ENCODE assay signal across 9 cellular contexts in the genomic region with DNA sequence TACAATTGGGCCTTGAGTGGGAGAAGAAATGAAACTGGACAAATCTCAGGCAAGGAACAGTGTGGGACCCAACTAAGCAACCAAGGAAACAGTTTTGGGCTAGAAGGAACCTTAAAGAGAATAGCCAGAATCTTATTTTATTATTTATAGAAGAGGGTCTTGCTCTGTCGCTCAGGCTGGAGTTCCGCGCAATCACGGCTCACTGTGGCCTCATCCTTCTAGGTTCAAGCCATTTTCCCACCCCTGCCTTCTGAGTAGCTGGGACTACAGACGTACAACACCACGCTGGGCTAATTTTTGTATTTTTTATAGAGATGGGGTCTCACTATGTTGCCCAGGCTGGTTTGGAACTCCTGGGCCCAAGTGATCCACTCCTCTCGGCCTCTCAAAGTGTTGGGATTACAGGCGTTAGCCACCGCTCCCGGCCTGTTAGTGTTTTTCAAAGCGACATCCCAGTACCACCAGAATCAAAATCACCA. TPM values are rescaled to one million over a fixed set of nuclear protein-coding genes. Genes with fewer than 3 reads are reported as not detected.
A peak's percentile ranks its signal among the peaks of the same experiment; 100 is the strongest.
DNase-seq lines count a peak whose midpoint lies in the region; ATAC-seq, FAIRE-seq and TF ChIP-seq lines count a peak whose summit lies in the region.
"Had no signal": no experiment of that assay in that cellular context is flagged by ENCODE, and none has a peak within 500 bp of the region (broad histone marks: within the 10 kb centered on the region; RNA-seq: fewer than 3 reads in every experiment).

No MANE protein-coding gene starts in this region.

- H3K27me3 Mint-ChIP-seq in astrocyte (ENCODE audit: low read depth, unreplicated experiment) = no peaks in the 10 kb centered on the region

- peak overlapping the region; percentile 95 for H3K4me2 ChIP-seq in astrocyte (ENCODE audit: low read length)

- H3K27ac ChIP-seq in cardiac muscle cell = no peak overlapping the region
- H3K27ac ChIP-seq in astrocyte (ENCODE audit: low read depth, low read length) = no peak overlapping the region
- H3K27ac ChIP-seq in uterus = peak overlapping the region; percentile 77 to 83

- no peaks in the 10 kb centered on the region for H3K27me3 ChIP-seq in cardiac muscle cell
- no peaks in the 10 kb centered on the region for H3K27me3 ChIP-seq in astrocyte (ENCODE audit: insufficient read depth, low read length)
- no peaks in the 10 kb centered on the region for H3K27me3 ChIP-seq in uterus
- H3K27me3 ChIP-seq: left lung had no signal

- TF ChIP-seq CTCF in cardiac muscle cell (IDR thresholded peaks at IDR 0.05; ENCODE audit: low read depth, low read length) (no peak), astrocyte (IDR thresholded peaks at IDR 0.05; ENCODE audit: insufficient read depth, low read depth, low read length) (no peak), uterus (IDR thresholded peaks at IDR 0.05) (no peak)

- intact Hi-C loops in left cardiac atrium (cut with DNase I) = no loop called here
- intact Hi-C loops in uterus (cut with DNase I; ENCODE audit: low total_unique reads) = no loop called here

- FAIRE-seq in astrocyte (lab: Jason Lieb, UNC) = no peak
- no peak for FAIRE-seq in H54 (lab: Jason Lieb, UNC)

- H3K9me3 ChIP-seq in cardiac muscle cell (ENCODE audit: low read depth) = no peaks in the 10 kb centered on the region
- H3K9me3 ChIP-seq in astrocyte (ENCODE audit: insufficient read depth, low read depth, low read length) = no peaks in the 10 kb centered on the region
- no peaks in the 10 kb centered on the region for H3K9me3 ChIP-seq in uterus
- H3K9me3 ChIP-seq: left lung had no signal

- H3K36me3 Mint-ChIP-seq in astrocyte (ENCODE audit: low read depth, unreplicated experiment) = peaks cover 2% of the 10 kb centered on the region

- no peaks in the 10 kb centered on the region for H3K9me3 Mint-ChIP-seq in astrocyte (ENCODE audit: unreplicated experiment)

- no peak overlapping the region for H3K27ac Mint-ChIP-seq in astrocyte (ENCODE audit: unreplicated experiment)

- no peak for TF ChIP-seq POLR2A in uterus (IDR thresholded peaks at IDR 0.05)
- no peak for TF ChIP-seq POLR2A in H54 (IDR thresholded peaks at IDR 0.05; ENCODE audit: low read depth, low read length)

- H3K36me3 ChIP-seq in cardiac muscle cell (no peaks in the 10 kb centered on the region), astrocyte (ENCODE audit: insufficient read depth, low read length) (no peaks in the 10 kb centered on the region), uterus (no peaks in the 10 kb centered on the region)
- H3K36me3 ChIP-seq: left lung had no signal

- H3K4me3 ChIP-seq in cardiac muscle cell (peak overlapping the region; percentile 24), astrocyte (ENCODE audit: insufficient read depth, low read depth, low read length) (no peak overlapping the region), uterus (peak overlapping the region; percentile 43 to 49)

- H4K20me1 ChIP-seq in astrocyte (ENCODE audit: insufficient read depth, low read length) = peaks cover 5% of the 10 kb centered on the region

- H3K4me3 Mint-ChIP-seq in astrocyte (ENCODE audit: unreplicated experiment) = no peak overlapping the region

- H2AFZ ChIP-seq in astrocyte (ENCODE audit: low read depth, low read length) = no peak overlapping the region

- no peak overlapping the region for H3K9ac ChIP-seq in astrocyte (ENCODE audit: low read length)

- peaks cover 41% of the 10 kb centered on the region for H3K79me2 ChIP-seq in astrocyte (ENCODE audit: insufficient read depth, low read length)

- ATAC-seq in left cardiac atrium = no peak
- ATAC-seq in HG02571 (IDR thresholded peaks at IDR 0.05; ENCODE audit: unreplicated experiment) = no peak

- peaks cover 9% of the 10 kb centered on the region for H3K4me1 Mint-ChIP-seq in astrocyte (ENCODE audit: low read depth, unreplicated experiment)

- DNase-seq in cardiac muscle cell (ENCODE audit: low read depth in 1 of 2, low spot score in 1 of 2) (no peak), left cardiac atrium (no peak), astrocyte (ENCODE audit: low read depth) (no peak), mesenteric fat pad (ENCODE audit: low spot score) (peak; percentile 33), uterus (no peak), H54 (ENCODE audit: insufficient read length, low spot score) (no peak), NCI-H1436 (lab: John Stamatoyannopoulos, UW) (no peak)

- H3K4me1 ChIP-seq in cardiac muscle cell (ENCODE audit: low read depth) = no peaks in the 10 kb centered on the region
- H3K4me1 ChIP-seq in astrocyte (ENCODE audit: insufficient read depth, low read length) = peaks cover 12% of the 10 kb centered on the region
- H3K4me1 ChIP-seq in uterus = peaks cover 0 to 19% of the 10 kb centered on the region in 2 donors

RNA-seq across cellular contexts. Expression of gene WDR76, which starts 0.7 kb away (rescaled TPM):
- total RNA-seq in cardiac muscle cell (7.9 and 8.2 TPM in 2 replicates), left cardiac atrium (1 to 10 TPM; 1.5 to 4.3 TPM), astrocyte (0.73 and 1.0 TPM in 2 replicates), mesenteric fat pad (2.2 TPM), uterus (100 to 1,000 TPM in 1 of 4 donors, 10 to 100 TPM in 1, 1 to 10 TPM in 1, under 1 TPM in 1; 0.59 to 114 (median 13.0) TPM)
- 1.5 and 4.0 TPM in 2 replicates for polyA plus RNA-seq in cardiac muscle cell

RNA-seq across cellular contexts. Expression of gene MFAP1, which starts 1.6 kb away (rescaled TPM):
- 21.4 and 28.0 TPM in 2 replicates for total RNA-seq in cardiac muscle cell
- 39.2 and 42.4 TPM in 2 replicates for polyA plus RNA-seq in cardiac muscle cell
- 10 to 100 TPM; 16.9 to 17.8 TPM for total RNA-seq in left cardiac atrium
- total RNA-seq in astrocyte = 33.1 and 35.2 TPM in 2 replicates
- 17.9 TPM for total RNA-seq in mesenteric fat pad
- 10 to 100 TPM in 3 of 4 donors, 1 to 10 TPM in 1; 9.5 to 26.3 (median 15.1) TPM for total RNA-seq in uterus

RNA-seq across cellular contexts. Expression of gene HYPK, which starts 25.7 kb away (rescaled TPM):
- total RNA-seq in cardiac muscle cell (17.2 TPM in 2 replicates), left cardiac atrium (10 to 100 TPM in 1 of 2 donors, 1 to 10 TPM in 1; 9.6 to 11.2 TPM), astrocyte (13.7 and 15.7 TPM in 2 replicates), mesenteric fat pad (18.0 TPM), uterus (10 to 100 TPM in 3 of 4 donors, 1 to 10 TPM in 1; 4.8 to 42.3 (median 14.1) TPM)
- 12.8 and 16.5 TPM in 2 replicates for polyA plus RNA-seq in cardiac muscle cell

RNA-seq across cellular contexts. Expression of gene SERINC4, which starts 26.0 kb away (rescaled TPM):
- total RNA-seq in cardiac muscle cell (0.21 and 0.71 TPM in 2 replicates), left cardiac atrium (under 1 TPM; 0.18 to 0.24 TPM), astrocyte (0.30 TPM in 1 of 2 replicates, not detected in the other), mesenteric fat pad (0.22 TPM), uterus (under 1 TPM in 2 of 4 donors, not detected in 2; 0.28 to 0.49 TPM)
- polyA plus RNA-seq in cardiac muscle cell = 0.35 and 0.44 TPM in 2 replicates

RNA-seq across cellular contexts. Expression of gene SERF2, which starts 33.9 kb away (rescaled TPM):
- 865 and 1,079 TPM in 2 replicates for total RNA-seq in cardiac muscle cell
- polyA plus RNA-seq in cardiac muscle cell = 1,545 and 1,638 TPM in 2 replicates
- 100 to 1,000 TPM; 868 to 923 TPM for total RNA-seq in left cardiac atrium
- total RNA-seq in astrocyte = 933 and 945 TPM in 2 replicates
- 932 TPM for total RNA-seq in mesenteric fat pad
- total RNA-seq in uterus = 100 to 1,000 TPM; 131 to 715 (median 367) TPM

Comparison
In these comparisons a context has a peak if more than half of its experiments do, and no peak if none do; other contexts are left out.
1. H3K27ac ChIP-seq: peak in uterus (2 of 2); none in cardiac muscle cell (single experiment) and astrocyte (single experiment).